In genomic region chr1:156020293-156021086, GRCh38 we compare ENCODE assay signal across 8 cellular contexts. TPM values are rescaled to one million over a fixed set of nuclear protein-coding genes. Genes with fewer than 3 reads are reported as not detected.
DNase-seq lines count a peak whose midpoint lies in the region; ATAC-seq and TF ChIP-seq lines count a peak whose summit lies in the region.

SSR2 (minus strand) TSS chr1:156020951; CDS start chr1:156020167, 784 bp downstream.

- peak in 1 of 2 donors; percentile 61 for TF ChIP-seq POLR2A in heart left ventricle (IDR thresholded peaks at IDR 0.05)
- peak in 3 of 4 donors; percentile 14 to 70 (median 18) for TF ChIP-seq POLR2A in upper lobe of left lung (IDR thresholded peaks at IDR 0.05)

- TF ChIP-seq CTCF in GM10248 (IDR thresholded peaks at IDR 0.05; ENCODE audit: control extremely low read depth, extremely low read depth, low read depth, missing control alignments) (no peak), heart left ventricle (IDR thresholded peaks at IDR 0.05) (no peak), upper lobe of left lung (IDR thresholded peaks at IDR 0.05) (no peak)

- peak within 1 kb of the TSS; percentile 84 for H3K9ac ChIP-seq in adipocyte (ENCODE audit: low read length)

- CTCF ChIA-PET in GM10248 (lab: Yijun Ruan, JAX): interaction anchor here (0.9 to 1.2 kb wide), 5 partner anchors 31 to 46 kb away, joined by 3 to 6 read pairs (median 4); partner anchors contain the start of genes ARHGEF2, LAMTOR2 and UBQLN4

- H3K27ac ChIP-seq in heart left ventricle (peak within 1 kb of the TSS; percentile 45 to 96 (median 90)), upper lobe of left lung (peak within 1 kb of the TSS; percentile 89 to 91 (median 90))

- H3K36me3 ChIP-seq in adipocyte (ENCODE audit: control insufficient read depth, insufficient read depth, low read length, severe bottlenecking) (peaks cover 25% of the 10 kb centered on the region), heart left ventricle (peaks cover 0 to 43% (median 38%) of the 10 kb centered on the region in 9 donors), upper lobe of left lung (peaks cover 3 to 44% (median 20%) of the 10 kb centered on the region in 4 donors)

- peaks cover 11% of the 10 kb centered on the region for H3K4me1 ChIP-seq in adipocyte (ENCODE audit: control insufficient read depth, insufficient read depth, low read length)
- H3K4me1 ChIP-seq in heart left ventricle: peaks cover 0 to 23% (median 11%) of the 10 kb centered on the region in 12 donors
- peaks cover 12 to 25% (median 19%) of the 10 kb centered on the region in 4 donors for H3K4me1 ChIP-seq in upper lobe of left lung

- H3K4me3 ChIP-seq in adipocyte (ENCODE audit: low read length) (peak within 1 kb of the TSS; percentile 89), heart left ventricle (peak within 1 kb of the TSS; percentile 59 to 94 (median 81)), upper lobe of left lung (peak within 1 kb of the TSS; percentile 46 to 97 (median 70))

- DNase-seq in GM10248 (ENCODE audit: extremely low spot score): peak; percentile 97
- peak; percentile 95 for DNase-seq in NCI-H1105 treated with DMSO at 0.1 percent for 48 hours (lab: John Stamatoyannopoulos, UW)
- DNase-seq in SW 1271 (lab: John Stamatoyannopoulos, UW): peak; percentile 57 to 82
- peak; percentile 99 for DNase-seq in adipocyte (ENCODE audit: low read depth)
- DNase-seq in heart left ventricle: peak; percentile 88 to 92 (median 91)
- peak; percentile 81 to 98 (median 89) for DNase-seq in posterior cingulate gyrus
- peak; percentile 84 to 93 for DNase-seq in upper lobe of left lung

- ATAC-seq in HG02610 (IDR thresholded peaks at IDR 0.05; ENCODE audit: unreplicated experiment) (peak; percentile 97), heart left ventricle (peak; percentile 97 to 99 (median 98)), upper lobe of left lung (ENCODE audit: low FRiP score in 2 of 2) (peak; percentile 95 to 99)

- POLR2A ChIA-PET in GM10248 (lab: Yijun Ruan, JAX): interaction anchor here (0.6 kb wide), 1 partner anchor 48 kb away, joined by 3 read pairs; no protein-coding TSS in a partner anchor

- H3K27me3 ChIP-seq in adipocyte (replicated peaks; ENCODE audit: control insufficient read depth, insufficient read depth, low read length): no peaks in the 10 kb centered on the region
- no peaks in the 10 kb centered on the region for H3K27me3 ChIP-seq in heart left ventricle
- no peaks in the 10 kb centered on the region for H3K27me3 ChIP-seq in upper lobe of left lung

- TF ChIP-seq EP300 in upper lobe of left lung (IDR thresholded peaks at IDR 0.05): peak in 1 of 4 donors; percentile 31

- H3K9me3 ChIP-seq in adipocyte (ENCODE audit: control insufficient read depth, low read length): no peaks in the 10 kb centered on the region
- no peaks in the 10 kb centered on the region for H3K9me3 ChIP-seq in heart left ventricle
- no peaks in the 10 kb centered on the region for H3K9me3 ChIP-seq in upper lobe of left lung

- 0 to 1% (median 0%) methylated on average over 41 to 44 of the region's 44 CpGs for WGBS in heart left ventricle, 4 donors
- 0% methylated on average over 14 to 28 of the region's 44 CpGs for WGBS in upper lobe of left lung, 2 donors

- intact Hi-C loops in heart left ventricle (cut with DNase I) (loop anchor here in 3 of 10 donors (2.0 to 5.0 kb wide), 2 partner anchors 30 to 37 kb away; no protein-coding TSS in a partner anchor), posterior cingulate gyrus (cut with DNase I) (loop anchor here (1.0 kb wide), 1 partner anchor 34 kb away; the partner anchor contains the start of gene LAMTOR2)

RNA-seq across cellular contexts. Expression of gene SSR2, which starts in this region (rescaled TPM):
- 100 to 1,000 TPM in 4 of 9 donors, 10 to 100 TPM in 5; 67.7 to 174 (median 81.2) TPM for total RNA-seq in heart left ventricle
- 100 to 1,000 TPM in 1 of 2 donors, 10 to 100 TPM in 1; 63.9 to 282 TPM for polyA plus RNA-seq in heart left ventricle
- total RNA-seq in upper lobe of left lung: 100 to 1,000 TPM in 5 of 6 donors, 10 to 100 TPM in 1; 66.0 to 395 (median 228) TPM

Comparison
In these comparisons a context has a peak if more than half of its experiments do, and no peak if none do; other contexts are left out.
1. Peak in every context shown above with its lines: DNase-seq, ATAC-seq, H3K4me3 ChIP-seq and H3K27ac ChIP-seq.